In the genomic region with DNA sequence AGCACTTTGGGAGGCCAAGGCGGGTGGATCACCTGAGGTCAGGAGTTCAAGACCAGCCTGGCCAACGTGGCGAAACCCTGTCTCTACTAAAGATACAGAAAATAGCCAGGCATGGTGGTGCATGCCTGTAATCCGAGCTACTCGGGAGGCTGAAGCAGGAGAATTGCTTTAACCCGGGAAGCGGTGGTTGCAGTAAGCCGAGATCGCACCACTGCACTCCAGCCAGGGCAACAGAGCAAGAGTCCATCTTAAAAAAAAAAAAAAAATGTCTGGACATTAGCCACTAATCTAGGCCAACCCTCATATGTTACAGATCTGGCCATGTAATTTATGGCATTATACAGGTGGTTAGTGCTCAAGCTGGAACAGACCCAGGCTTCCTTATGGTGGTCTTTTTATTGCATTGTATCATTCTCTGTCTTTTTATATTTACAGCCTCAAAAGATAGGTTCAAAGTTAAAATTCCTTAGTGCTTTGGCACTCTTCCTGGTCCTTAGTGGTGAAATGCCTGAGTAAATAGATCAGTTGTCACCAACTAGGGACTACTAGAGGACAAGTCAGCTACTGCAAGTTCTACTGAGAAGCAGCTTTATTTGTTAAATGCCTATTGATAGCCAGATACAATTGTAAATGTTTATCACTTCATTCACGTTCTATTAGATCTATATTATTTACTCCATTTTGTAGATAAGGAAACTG, we compare ENCODE assay signal across 8 cellular contexts. TPM values are rescaled to one million over a fixed set of nuclear protein-coding genes. Genes with fewer than 3 reads are reported as not detected.
DNase-seq lines count a peak whose midpoint lies in the region; FAIRE-seq and TF ChIP-seq lines count a peak whose summit lies in the region.

No MANE protein-coding gene starts in this region.

- H3K4me1 ChIP-seq in adrenal gland (replicated peaks in 1 of 2) (no peaks in the 10 kb centered on the region), kidney (ENCODE audit: control insufficient read depth in 1 of 2, insufficient read depth in 1 of 2, low read depth in 1 of 2, low read length in 2 of 2) (no peaks in the 10 kb centered on the region), testis (peaks cover 42% of the 10 kb centered on the region)

- H3K9me3 ChIP-seq in adrenal gland (replicated peaks in 1 of 3) (no peaks in the 10 kb centered on the region), kidney (ENCODE audit: control insufficient read depth in 1 of 2, low read length in 2 of 2) (no peaks in the 10 kb centered on the region), testis (no peaks in the 10 kb centered on the region)

- WGBS in adrenal gland, 4 donors, result 84 to 93% (median 88%) methylated on average over 10 of the region's 10 CpGs
- 87 to 89% methylated on average over 10 of the region's 10 CpGs for WGBS in testis, 2 donors

- TF ChIP-seq CTCF in AG10803 (conservative IDR thresholded peaks at IDR 0.05; ENCODE audit: low read length), result peak; percentile 59
- TF ChIP-seq CTCF in HFF-Myc (IDR thresholded peaks at IDR 0.05; ENCODE audit: low read depth, low read length, missing control alignments), result peak; percentile 25
- peak; percentile 16 to 41 (median 36) for TF ChIP-seq CTCF in adrenal gland (IDR thresholded peaks at IDR 0.05)
- peak; percentile 43 for TF ChIP-seq CTCF in kidney (IDR thresholded peaks at IDR 0.05; ENCODE audit: borderline replicate concordance, extremely low read depth, insufficient read depth)
- peak in 1 of 3 experiments; percentile 26 for TF ChIP-seq CTCF in testis (IDR thresholded peaks at IDR 0.05)

- no peak overlapping the region for H3K9ac ChIP-seq in kidney (ENCODE audit: low read length in 2 of 2)

- peak; percentile 33 for FAIRE-seq in kidney (lab: Jason Lieb, UNC)

- no peak overlapping the region for H3K27ac ChIP-seq in adrenal gland
- no peak overlapping the region for H3K27ac ChIP-seq in kidney (ENCODE audit: low read depth in 2 of 2, low read length in 2 of 2)
- H3K27ac ChIP-seq in testis, result peak overlapping the region in 1 of 2 donors; percentile 88

- intact Hi-C loops in adrenal gland (cut with DNase I) (no loop called here), kidney (cut with DNase I) (no loop called here), testis (cut with DNase I; ENCODE audit: low total_unique reads) (no loop called here)

- H3K4me3 ChIP-seq in AG10803 (ENCODE audit: low read length) (no peak overlapping the region), HFF-Myc (replicated peaks; ENCODE audit: low read depth, low read length) (no peak overlapping the region), adrenal gland (no peak overlapping the region), kidney (ENCODE audit: low read length in 2 of 2) (no peak overlapping the region), testis (no peak overlapping the region)

- peak; percentile 80 for DNase-seq in AG10803 (ENCODE audit: low read depth)
- DNase-seq in HFF-Myc (ENCODE audit: extremely low read depth, low read depth), result no peak
- peak in 1 of 7 donors; percentile 4 for DNase-seq in adrenal gland
- DNase-seq in kidney, result no peak
- no peak for DNase-seq in NCI-H2081 (lab: John Stamatoyannopoulos, UW)
- no peak for DNase-seq in testis
- DNase-seq in GOT3 (lab: John Stamatoyannopoulos, UW), result no peak
- DNase-seq in medulla oblongata (ENCODE audit: extremely low spot score), result no peak

- TF ChIP-seq POLR2A in adrenal gland (IDR thresholded peaks at IDR 0.05), result no peak
- no peak for TF ChIP-seq POLR2A in testis (IDR thresholded peaks at IDR 0.05)

- H3K36me3 ChIP-seq in adrenal gland (replicated peaks in 1 of 2) (no peaks in the 10 kb centered on the region), kidney (ENCODE audit: control insufficient read depth in 1 of 2, insufficient read depth in 2 of 2, low read length in 2 of 2) (no peaks in the 10 kb centered on the region), testis (ENCODE audit: low read depth, missing control alignments) (no peaks in the 10 kb centered on the region)

- H3K27me3 ChIP-seq in adrenal gland (no peaks in the 10 kb centered on the region), testis (no peaks in the 10 kb centered on the region)

RNA-seq across cellular contexts. Expression of a gene that starts 16.0 kb away (rescaled TPM):
- total RNA-seq in adrenal gland (1 to 10 TPM; 1.2 to 8.7 (median 2.7) TPM), kidney (7.2 TPM), testis (100 to 1,000 TPM; 132 to 137 TPM)
- polyA plus RNA-seq in adrenal gland (1 to 10 TPM in 2 of 3 donors, under 1 TPM in 1; 0.71 to 6.8 (median 4.5) TPM), kidney (ENCODE audit: insufficient read depth, low read depth, low replicate concordance) (1.1 TPM), testis (ENCODE audit: insufficient read depth, low read depth, low replicate concordance) (41.1 TPM)

RNA-seq across cellular contexts. Expression of a gene that starts 42.7 kb away (rescaled TPM):
- total RNA-seq in adrenal gland (10 to 100 TPM; 13.0 to 57.9 (median 19.0) TPM), kidney (17.4 TPM), testis (10 to 100 TPM; 24.4 to 33.5 TPM)
- polyA plus RNA-seq in adrenal gland (10 to 100 TPM in 1 of 3 donors, 1 to 10 TPM in 2; 5.8 to 28.2 (median 6.2) TPM), kidney (ENCODE audit: insufficient read depth, low read depth, low replicate concordance) (6.6 TPM), testis (ENCODE audit: insufficient read depth, low read depth, low replicate concordance) (21.5 TPM)

RNA-seq across cellular contexts. Expression of a gene that starts 42.8 kb away (rescaled TPM):
- total RNA-seq in adrenal gland (10 to 100 TPM in 6 of 8 donors, 1 to 10 TPM in 2; 7.1 to 26.2 (median 17.8) TPM), kidney (21.1 TPM), testis (10 to 100 TPM; 26.7 to 35.4 TPM)
- polyA plus RNA-seq in adrenal gland (10 to 100 TPM in 1 of 3 donors, 1 to 10 TPM in 2; 3.3 to 13.7 (median 5.7) TPM), kidney (ENCODE audit: insufficient read depth, low read depth, low replicate concordance) (8.6 TPM), testis (ENCODE audit: insufficient read depth, low read depth, low replicate concordance) (15.5 TPM)

Comparison
In these comparisons a context has a peak if more than half of its experiments do, and no peak if none do; other contexts are left out.
1. RNA of a gene that starts 16.0 kb away (total RNA-seq): 132 to 137 TPM in testis; 7.2 TPM in kidney (single experiment) and 1.2 to 8.7 TPM in adrenal gland; every median in the first group is over 10 times any median in the second.